ENCODE assay signal across 13 cellular contexts in genomic region chr1:207993477-207994445, GRCh38.
DNase-seq lines count a peak whose midpoint lies in the region; ATAC-seq, FAIRE-seq and TF ChIP-seq lines count a peak whose summit lies in the region.
"Had no signal": no experiment of that assay in that cellular context is flagged by ENCODE, and none has a peak within 500 bp of the region (broad histone marks: within the 10 kb centered on the region; RNA-seq: fewer than 3 reads in every experiment).

No MANE protein-coding gene starts in this region.

- no peaks in the 10 kb centered on the region for H3K36me3 Mint-ChIP-seq in activated CD8-positive, alpha-beta memory T cell treated with anti-CD3 and anti-CD28 coated beads, Interleukin-2, amount 10 ng/mL, durations not matched to agents 7 days and 5 days
- H3K36me3 Mint-ChIP-seq in stimulated activated memory B cell treated with anti-CD40 and anti-IgM and Interleukin-4, amounts not matched to agents 10 μg/mL and 1 μg/mL and 100 μg/mL, for 72 hours, result no peaks in the 10 kb centered on the region
- H3K36me3 Mint-ChIP-seq: CD8-positive, alpha-beta memory T cell had no signal

- ATAC-seq in activated CD8-positive, alpha-beta memory T cell treated with anti-CD3 and anti-CD28 coated beads, Interleukin-2, amount 10 ng/mL, durations not matched to agents 7 days and 5 days, result no peak
- no peak for ATAC-seq in stimulated activated memory B cell treated with anti-CD40 and anti-IgM and Interleukin-4, amounts not matched to agents 10 μg/mL and 1 μg/mL and 100 μg/mL, for 72 hours
- ATAC-seq: effector memory CD8-positive, alpha-beta T cell; naive thymus-derived CD4-positive, alpha-beta T cell had no signal

- dilution Hi-C loops in endothelial cell of umbilical vein (cut with MboI; ENCODE audit: extremely low pct_ligation_motif_present, low sequenced_read_pairs), result no loop called here

- DNase-seq in activated CD8-positive, alpha-beta memory T cell treated with anti-CD3 and anti-CD28 coated beads, Interleukin-2, amount 10 ng/mL, durations not matched to agents 7 days and 5 days, result peak; percentile 36
- DNase-seq in activated CD8-positive, alpha-beta memory T cell treated with anti-CD3 and anti-CD28 coated beads, Interleukin-2, amount 50 U/mL, for 48 hours, result no peak
- DNase-seq in NCI-H1694 treated with DMSO at 0.1 percent for 48 hours (lab: John Stamatoyannopoulos, UW), result peak; percentile 10
- DNase-seq in endothelial cell of umbilical vein (ENCODE audit: low read depth, low spot score), result no peak
- peak; percentile 16 for DNase-seq in small intestine
- no peak for DNase-seq in activated T-cell treated with anti-CD3 and anti-CD28 coated beads, Interleukin-2, amount 50 U/mL, for 48 hours
- no peak for DNase-seq in ureter (ENCODE audit: low spot score)
- DNase-seq: activated CD8-positive, alpha-beta memory T cell treated with anti-CD3 and anti-CD28 coated beads, Interleukin-2, amount 50 U/mL, for 4 hours; CD8-positive, alpha-beta memory T cell; effector memory CD8-positive, alpha-beta T cell; naive thymus-derived CD4-positive, alpha-beta T cell had no signal

- H3K27ac ChIP-seq in endothelial cell of umbilical vein (ENCODE audit: insufficient read depth, low read depth, low read length) (no peak overlapping the region), small intestine (ENCODE audit: low read depth in 1 of 2, low read length in 1 of 2) (no peak overlapping the region)

- POLR2A ChIA-PET in endothelial cell of umbilical vein (lab: Charles Lee), result interaction anchor here (0.6 kb wide), 1 partner anchor 32 kb away, joined by 3 read pairs; no protein-coding TSS in a partner anchor

- no peak overlapping the region for H2AFZ ChIP-seq in endothelial cell of umbilical vein (ENCODE audit: low read depth, low read length)

- H3K9ac ChIP-seq in endothelial cell of umbilical vein (replicated peaks; ENCODE audit: extremely low read depth, insufficient read depth, low read length), result no peak overlapping the region

- intact Hi-C loops in endothelial cell of umbilical vein (cut with micrococcal nuclease), result loop anchor here (1.0 kb wide), 1 partner anchor 259 kb away; no protein-coding TSS in a partner anchor

- peak; percentile 30 to 40 for TF ChIP-seq CTCF in endothelial cell of umbilical vein (IDR thresholded peaks at IDR 0.05; ENCODE audit: extremely low read depth in 1 of 2, insufficient read depth in 1 of 2, low read depth in 1 of 2, low read length in 2 of 2)

- H3K27me3 Mint-ChIP-seq in activated CD8-positive, alpha-beta memory T cell treated with anti-CD3 and anti-CD28 coated beads, Interleukin-2, amount 10 ng/mL, durations not matched to agents 7 days and 5 days, result peaks cover 21% of the 10 kb centered on the region
- peaks cover 27% of the 10 kb centered on the region for H3K27me3 Mint-ChIP-seq in stimulated activated memory B cell treated with anti-CD40 and anti-IgM and Interleukin-4, amounts not matched to agents 10 μg/mL and 1 μg/mL and 100 μg/mL, for 72 hours

- H3K27ac Mint-ChIP-seq in activated CD8-positive, alpha-beta memory T cell treated with anti-CD3 and anti-CD28 coated beads, Interleukin-2, amount 10 ng/mL, durations not matched to agents 7 days and 5 days, result no peak overlapping the region
- H3K27ac Mint-ChIP-seq in stimulated activated memory B cell treated with anti-CD40 and anti-IgM and Interleukin-4, amounts not matched to agents 10 μg/mL and 1 μg/mL and 100 μg/mL, for 72 hours, result no peak overlapping the region
- H3K27ac Mint-ChIP-seq: CD8-positive, alpha-beta memory T cell; naive thymus-derived CD4-positive, alpha-beta T cell had no signal

- CTCF ChIA-PET in activated CD8-positive, alpha-beta memory T cell treated with anti-CD3 and anti-CD28 coated beads, Interleukin-2, amount 10 ng/mL, durations not matched to agents 7 days and 5 days (lab: Charles Lee), result interaction anchor here (0.6 to 1.7 kb wide), 4 partner anchors 10 to 31 kb away, joined by 3 to 4 read pairs (median 3); no protein-coding TSS in a partner anchor
- CTCF ChIA-PET in endothelial cell of umbilical vein (lab: Charles Lee), result interaction anchor here (0.7 to 2.4 kb wide), 18 partner anchors 10 to 1214 kb away, joined by 3 to 13 read pairs (median 4); no protein-coding TSS in a partner anchor

- H3K4me3 Mint-ChIP-seq in activated CD8-positive, alpha-beta memory T cell treated with anti-CD3 and anti-CD28 coated beads, Interleukin-2, amount 10 ng/mL, durations not matched to agents 7 days and 5 days, result no peak overlapping the region
- H3K4me3 Mint-ChIP-seq in stimulated activated memory B cell treated with anti-CD40 and anti-IgM and Interleukin-4, amounts not matched to agents 10 μg/mL and 1 μg/mL and 100 μg/mL, for 72 hours, result no peak overlapping the region
- H3K4me3 Mint-ChIP-seq: CD8-positive, alpha-beta memory T cell; effector memory CD8-positive, alpha-beta T cell; naive thymus-derived CD4-positive, alpha-beta T cell had no signal

- H3K27me3 ChIP-seq in endothelial cell of umbilical vein (ENCODE audit: control insufficient read depth in 2 of 2, insufficient read depth in 2 of 2, low read length in 2 of 2) (peaks cover 21 to 39% of the 10 kb centered on the region in 2 experiments), small intestine (ENCODE audit: control insufficient read depth in 2 of 2, insufficient read depth in 2 of 2, low read length in 2 of 2) (no peaks in the 10 kb centered on the region)

- no peaks in the 10 kb centered on the region for H3K4me1 Mint-ChIP-seq in activated CD8-positive, alpha-beta memory T cell treated with anti-CD3 and anti-CD28 coated beads, Interleukin-2, amount 10 ng/mL, durations not matched to agents 7 days and 5 days
- no peaks in the 10 kb centered on the region for H3K4me1 Mint-ChIP-seq in stimulated activated memory B cell treated with anti-CD40 and anti-IgM and Interleukin-4, amounts not matched to agents 10 μg/mL and 1 μg/mL and 100 μg/mL, for 72 hours
- H3K4me1 Mint-ChIP-seq: CD8-positive, alpha-beta memory T cell; naive thymus-derived CD4-positive, alpha-beta T cell had no signal

- no peak overlapping the region for H3K4me3 ChIP-seq in endothelial cell of umbilical vein (replicated peaks in 1 of 3; ENCODE audit: insufficient read depth in 1 of 3, low read depth in 1 of 3, low read length in 3 of 3)
- no peak overlapping the region for H3K4me3 ChIP-seq in small intestine (ENCODE audit: low read depth in 1 of 2, low read length in 2 of 2)

- no peak for TF ChIP-seq POLR2A in endothelial cell of umbilical vein (IDR thresholded peaks at IDR 0.05; ENCODE audit: low read depth, low read length)

- no peaks in the 10 kb centered on the region for H3K36me3 ChIP-seq in endothelial cell of umbilical vein (ENCODE audit: control insufficient read depth in 2 of 2, extremely low read depth in 1 of 2, insufficient read depth in 2 of 2, low read length in 2 of 2)
- H3K36me3 ChIP-seq in small intestine (ENCODE audit: control insufficient read depth in 2 of 2, insufficient read depth in 2 of 2, low read length in 2 of 2), result no peaks in the 10 kb centered on the region

- H3K9me3 ChIP-seq in endothelial cell of umbilical vein (replicated peaks; ENCODE audit: control insufficient read depth, insufficient read depth, low read length) (no peaks in the 10 kb centered on the region), small intestine (ENCODE audit: control insufficient read depth, low read depth) (no peaks in the 10 kb centered on the region)

- H3K9me1 ChIP-seq in endothelial cell of umbilical vein (replicated peaks; ENCODE audit: control insufficient read depth, extremely low read depth, insufficient read depth, low read length), result no peaks in the 10 kb centered on the region

- H4K20me1 ChIP-seq in endothelial cell of umbilical vein (replicated peaks; ENCODE audit: control insufficient read depth, extremely low read depth, insufficient read depth, low read length), result no peaks in the 10 kb centered on the region

- H3K79me2 ChIP-seq in endothelial cell of umbilical vein (ENCODE audit: control insufficient read depth, insufficient read depth, low read length), result no peaks in the 10 kb centered on the region

- FAIRE-seq in endothelial cell of umbilical vein (lab: Jason Lieb, UNC), result no peak
- FAIRE-seq in small intestine (lab: Jason Lieb, UNC), result no peak
- FAIRE-seq: GM19239 had no signal

- no peaks in the 10 kb centered on the region for H3K9me3 Mint-ChIP-seq in activated CD8-positive, alpha-beta memory T cell treated with anti-CD3 and anti-CD28 coated beads, Interleukin-2, amount 10 ng/mL, durations not matched to agents 7 days and 5 days (ENCODE audit: low read depth)
- no peaks in the 10 kb centered on the region for H3K9me3 Mint-ChIP-seq in stimulated activated memory B cell treated with anti-CD40 and anti-IgM and Interleukin-4, amounts not matched to agents 10 μg/mL and 1 μg/mL and 100 μg/mL, for 72 hours
- H3K9me3 Mint-ChIP-seq: CD8-positive, alpha-beta memory T cell; effector memory CD8-positive, alpha-beta T cell; naive thymus-derived CD4-positive, alpha-beta T cell had no signal

- no TSS peak for BruUV-seq in endothelial cell of umbilical vein (replicated peaks; lab: Mats Ljungman, UMichigan)

- WGBS in small intestine, 3 donors, result 80 to 84% (median 84%) methylated on average over 5 of the region's 5 CpGs

- no peak overlapping the region for H3K4me2 ChIP-seq in endothelial cell of umbilical vein (ENCODE audit: insufficient read depth, low read length)

- H3K4me1 ChIP-seq in endothelial cell of umbilical vein (ENCODE audit: control insufficient read depth, extremely low read depth, insufficient read depth, low read length) (no peaks in the 10 kb centered on the region), small intestine (ENCODE audit: control insufficient read depth in 2 of 2, insufficient read depth in 1 of 2, low read depth in 1 of 2, low read length in 1 of 2) (no peaks in the 10 kb centered on the region)

TF ChIP-seq in endothelial cell of umbilical vein, 7 proteins besides CTCF, POLR2A, EP300 and RAD21:
- TF ChIP-seq POLR2AphosphoS5 (IDR thresholded peaks at IDR 0.05; ENCODE audit: insufficient read depth, low read depth, low read length) (no peak), JUN (IDR thresholded peaks at IDR 0.05; ENCODE audit: borderline replicate concordance, insufficient read depth, insufficient read length, low read depth) (no peak), MYC (IDR thresholded peaks at IDR 0.05; ENCODE audit: low read depth, low read length) (no peak), GATA2 (IDR thresholded peaks at IDR 0.05; ENCODE audit: insufficient read depth, insufficient read length, low read depth, low read length) (no peak), FOS (IDR thresholded peaks at IDR 0.05; ENCODE audit: borderline replicate concordance, insufficient read depth, low read length) (no peak), MAX (IDR thresholded peaks at IDR 0.05; ENCODE audit: insufficient read depth, insufficient read length) (no peak), EZH2 (IDR thresholded peaks at IDR 0.05; ENCODE audit: borderline replicate concordance, low read depth, low read length, severe bottlenecking) (no peak)

Comparison
In these comparisons a context has a peak if more than half of its experiments do, and no peak if none do; other contexts are left out.
1. DNase-seq: peak in activated CD8-positive, alpha-beta memory T cell treated with anti-CD3 and anti-CD28 coated beads, Interleukin-2, amount 10 ng/mL, durations not matched to agents 7 days and 5 days (single experiment), NCI-H1694 treated with DMSO at 0.1 percent for 48 hours (single experiment) and small intestine (single experiment); none in activated CD8-positive, alpha-beta memory T cell treated with anti-CD3 and anti-CD28 coated beads, Interleukin-2, amount 50 U/mL, for 48 hours (single experiment), endothelial cell of umbilical vein (single experiment), activated T-cell treated with anti-CD3 and anti-CD28 coated beads, Interleukin-2, amount 50 U/mL, for 48 hours (0 of 2) and ureter (single experiment).